ENCODE assay signal across 17 cellular contexts in genomic region chr5:136629125-136629790, GRCh38.
DNase-seq lines count a peak whose midpoint lies in the region; ATAC-seq lines count a peak whose summit lies in the region.
"Had no signal": no experiment of that assay in that cellular context is flagged by ENCODE, and none has a peak within 500 bp of the region (broad histone marks: within the 10 kb centered on the region; RNA-seq: fewer than 3 reads in every experiment).

No MANE protein-coding gene starts in this region.

- peak overlapping the region; percentile 5 for H2BK12ac ChIP-seq in trophoblast cell (ENCODE audit: low read length)

- DNase-seq in Daoy (ENCODE audit: low read depth) (peak; percentile 55), NCI-H82 treated with DMSO at 0.1 percent for 48 hours (lab: John Stamatoyannopoulos, UW; ENCODE audit: unreplicated experiment) (peak; percentile 9), globus pallidus (ENCODE audit: low spot score) (peak; percentile 3), trophoblast cell (no peak), NCI-H2227 treated with DMSO at 0.1 percent for 48 hours (lab: John Stamatoyannopoulos, UW) (no peak)
- DNase-seq in activated CD4-positive, alpha-beta T cell treated with anti-CD3 and anti-CD28 coated beads, Interleukin-2, amount 50 U/mL, for 4 hours, result no peak
- DNase-seq: activated CD4-positive, alpha-beta memory T cell treated with anti-CD3 and anti-CD28 coated beads, Interleukin-2, amount 10 ng/mL, durations not matched to agents 7 days and 5 days; activated naive CD4-positive, alpha-beta T cell treated with Interleukin-2 at 50 U/mL for 16 hours; activated T-cell treated with anti-CD3 and anti-CD28 coated beads, Interleukin-2, amount 50 U/mL, for 24 hours; foreskin melanocyte; MV-4-11; NCI-H1694; NCI-H226; T-helper 2 cell had no signal

- no peak overlapping the region for H3K27ac ChIP-seq in trophoblast cell (ENCODE audit: low read depth, low read length)

- no peak overlapping the region for H3K14ac ChIP-seq in trophoblast cell (ENCODE audit: low read length)

- no peak overlapping the region for H4K91ac ChIP-seq in trophoblast cell (ENCODE audit: low read depth, low read length)

- no peaks in the 10 kb centered on the region for H3K9me3 ChIP-seq in trophoblast cell (ENCODE audit: insufficient read depth, low read depth, low read length)

- no peak overlapping the region for H2BK5ac ChIP-seq in trophoblast cell (ENCODE audit: low read depth, low read length, poor library complexity)

- no peak overlapping the region for H4K12ac ChIP-seq in trophoblast cell (ENCODE audit: low read depth, low read length)

- no peak overlapping the region for H2AK5ac ChIP-seq in trophoblast cell (ENCODE audit: low read length)

- H3K4ac ChIP-seq in trophoblast cell (ENCODE audit: low read depth, low read length), result no peak overlapping the region

- H3K23ac ChIP-seq in trophoblast cell (ENCODE audit: low read length), result no peak overlapping the region

- H3K36me3 ChIP-seq in trophoblast cell (ENCODE audit: control insufficient read depth in 1 of 2, insufficient read depth in 2 of 2, low read length in 2 of 2), result no peaks in the 10 kb centered on the region

- no peaks in the 10 kb centered on the region for H3K79me2 ChIP-seq in trophoblast cell (ENCODE audit: control insufficient read depth, insufficient read depth, low read length, poor library complexity)

- no peaks in the 10 kb centered on the region for H3K27me3 ChIP-seq in trophoblast cell (ENCODE audit: insufficient read depth, low read length)

- ATAC-seq in GM18498 (IDR thresholded peaks at IDR 0.05; ENCODE audit: unreplicated experiment) (no peak), GM21619 (IDR thresholded peaks at IDR 0.05; ENCODE audit: unreplicated experiment) (no peak)
- ATAC-seq: K562 had no signal

- no peak overlapping the region for H3K18ac ChIP-seq in trophoblast cell (ENCODE audit: low read length)

- no CpG with 5 or more reads among the region's 10 CpGs for WGBS in trophoblast cell (ENCODE audit: extremely low coverage, insufficient coverage, insufficient read length)

- no peak overlapping the region for H4K8ac ChIP-seq in trophoblast cell (ENCODE audit: low read depth, low read length)

- H3K9ac ChIP-seq in trophoblast cell (ENCODE audit: low read length), result no peak overlapping the region

- no peaks in the 10 kb centered on the region for H3K79me1 ChIP-seq in trophoblast cell (ENCODE audit: low read length)

- no peak overlapping the region for H2AFZ ChIP-seq in trophoblast cell (ENCODE audit: insufficient read depth, low read length, poor library complexity)

- no peak overlapping the region for H3K4me2 ChIP-seq in trophoblast cell (ENCODE audit: low read length)

- H3K4me3 ChIP-seq in trophoblast cell (ENCODE audit: low read depth, low read length), result no peak overlapping the region
- H3K4me3 ChIP-seq: K562 had no signal

- H3K4me1 ChIP-seq in trophoblast cell (ENCODE audit: control insufficient read depth in 1 of 2, insufficient read depth in 2 of 2, low read length in 2 of 2), result no peaks in the 10 kb centered on the region

- no peak overlapping the region for H2BK120ac ChIP-seq in trophoblast cell (ENCODE audit: insufficient read depth, low read length, poor library complexity)

Comparison
In these comparisons a context has a peak if more than half of its experiments do, and no peak if none do; other contexts are left out.
1. DNase-seq: peak in Daoy (single experiment), NCI-H82 treated with DMSO at 0.1 percent for 48 hours (single experiment) and globus pallidus (single experiment); none in trophoblast cell (0 of 2), NCI-H2227 treated with DMSO at 0.1 percent for 48 hours (single experiment) and activated CD4-positive, alpha-beta T cell treated with anti-CD3 and anti-CD28 coated beads, Interleukin-2, amount 50 U/mL, for 4 hours (0 of 2).